In the genomic region with DNA sequence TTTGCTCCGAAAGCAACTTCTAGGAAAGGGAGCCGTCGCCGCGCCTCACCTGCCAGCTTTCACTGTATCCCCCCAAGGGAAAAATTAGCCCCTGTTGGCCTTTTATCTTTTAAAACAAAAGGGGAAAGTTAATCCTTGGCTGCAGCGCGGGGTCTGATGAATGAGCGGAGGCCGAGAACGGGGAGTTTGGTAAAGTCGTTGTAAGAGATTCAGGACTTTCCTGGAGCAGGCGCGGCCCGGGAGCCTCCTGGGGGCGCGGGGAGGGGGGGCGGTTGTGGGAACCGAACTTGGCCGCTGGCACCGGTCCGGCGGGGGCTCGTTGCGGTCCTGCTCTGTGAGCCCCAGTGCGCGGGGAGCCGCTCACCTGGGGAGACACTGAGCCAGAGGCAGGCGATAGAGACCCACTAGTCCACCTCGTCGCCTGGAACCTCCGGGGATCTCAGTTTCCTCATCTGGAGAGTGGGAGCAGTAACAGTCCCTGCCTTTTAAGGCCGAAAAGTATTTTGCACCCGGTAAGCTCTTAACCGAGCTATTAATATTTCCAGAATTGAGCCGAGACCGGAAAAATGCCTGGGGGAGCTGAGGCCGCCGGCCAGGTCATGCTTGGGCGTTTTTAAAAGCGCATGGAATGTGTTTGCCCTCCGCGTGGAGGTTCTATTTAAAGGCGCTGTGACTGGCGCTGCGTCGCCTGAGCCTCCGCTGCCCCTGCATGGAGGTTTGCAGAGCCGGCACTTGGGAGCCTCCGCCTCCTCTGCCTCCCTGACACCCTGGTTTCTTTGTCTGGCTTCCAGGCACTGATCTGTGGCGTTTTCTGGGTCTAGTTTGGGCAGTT, we compare ENCODE assay signal across 8 cellular contexts. TPM values are rescaled to one million over a fixed set of nuclear protein-coding genes. Genes with fewer than 3 reads are reported as not detected.
DNase-seq lines count a peak whose midpoint lies in the region; ATAC-seq and TF ChIP-seq lines count a peak whose summit lies in the region.

No MANE protein-coding gene starts in this region.

- no peak for ATAC-seq in CD4-positive, CD25-positive, alpha-beta regulatory T cell (ENCODE audit: low read depth in 2 of 2)
- no peak for ATAC-seq in gastroesophageal sphincter
- no peak for ATAC-seq in GM21737 (IDR thresholded peaks at IDR 0.05; ENCODE audit: unreplicated experiment)
- no peak for ATAC-seq in HG03565 (IDR thresholded peaks at IDR 0.05; ENCODE audit: unreplicated experiment)

- peaks cover 0 to 17% (median 5%) of the 10 kb centered on the region in 4 donors for H3K4me1 Mint-ChIP-seq in CD4-positive, CD25-positive, alpha-beta regulatory T cell

- peak overlapping the region; percentile 15 for H2AFZ ChIP-seq in osteoblast (ENCODE audit: low read length)

- H3K9me3 ChIP-seq in CD4-positive, CD25-positive, alpha-beta regulatory T cell (ENCODE audit: control insufficient read depth in 2 of 2, low read length in 2 of 2), result no peaks in the 10 kb centered on the region
- H3K9me3 ChIP-seq in SJCRH30 (replicated peaks), result no peaks in the 10 kb centered on the region
- H3K9me3 ChIP-seq in gastroesophageal sphincter, result no peaks in the 10 kb centered on the region
- no peaks in the 10 kb centered on the region for H3K9me3 ChIP-seq in osteoblast (ENCODE audit: low read depth, low read length)

- H3K27ac Mint-ChIP-seq in CD4-positive, CD25-positive, alpha-beta regulatory T cell, result no peak overlapping the region

- TF ChIP-seq CTCF in gastroesophageal sphincter (IDR thresholded peaks at IDR 0.05), result no peak
- no peak for TF ChIP-seq CTCF in osteoblast (IDR thresholded peaks at IDR 0.05; ENCODE audit: extremely low read depth, low read depth, low read length)

- TF ChIP-seq EP300 in gastroesophageal sphincter (IDR thresholded peaks at IDR 0.05), result no peak

- 0 to 15% methylated on average over 1 to 5 of the region's 50 CpGs for WGBS in gastroesophageal sphincter (ENCODE audit: low coverage in 1 of 2), 2 donors

- no peak overlapping the region for H3K27ac ChIP-seq in CD4-positive, CD25-positive, alpha-beta regulatory T cell (ENCODE audit: insufficient read depth, low read length, poor library complexity, severe bottlenecking)
- H3K27ac ChIP-seq in SJCRH30, result no peak overlapping the region
- H3K27ac ChIP-seq in gastroesophageal sphincter, result peak overlapping the region in 3 of 4 donors; percentile 78 to 85 (median 80)
- no peak overlapping the region for H3K27ac ChIP-seq in osteoblast (ENCODE audit: low read depth, low read length)

- H3K79me2 ChIP-seq in osteoblast (ENCODE audit: insufficient read depth, low read length), result no peaks in the 10 kb centered on the region

- H3K27me3 Mint-ChIP-seq in CD4-positive, CD25-positive, alpha-beta regulatory T cell, result peaks cover 59% of the 10 kb centered on the region

- peaks cover 0 to 4% (median 0%) of the 10 kb centered on the region in 7 donors for H3K9me3 Mint-ChIP-seq in CD4-positive, CD25-positive, alpha-beta regulatory T cell

- H3K27me3 ChIP-seq in CD4-positive, CD25-positive, alpha-beta regulatory T cell (ENCODE audit: control insufficient read depth, insufficient read depth, low read length), result peaks cover 9% of the 10 kb centered on the region
- H3K27me3 ChIP-seq in SJCRH30 (no peaks in the 10 kb centered on the region), gastroesophageal sphincter (peaks cover 62% of the 10 kb centered on the region), osteoblast (ENCODE audit: insufficient read depth, low read length) (peaks cover 67% of the 10 kb centered on the region)

- no peaks in the 10 kb centered on the region for H3K36me3 ChIP-seq in CD4-positive, CD25-positive, alpha-beta regulatory T cell (ENCODE audit: control insufficient read depth, insufficient read depth, low read length)
- H3K36me3 ChIP-seq in SJCRH30 (no peaks in the 10 kb centered on the region), gastroesophageal sphincter (no peaks in the 10 kb centered on the region), osteoblast (ENCODE audit: insufficient read depth, low read length) (no peaks in the 10 kb centered on the region)

- no peak overlapping the region for H3K4me3 ChIP-seq in CD4-positive, CD25-positive, alpha-beta regulatory T cell (ENCODE audit: low read depth, low read length)
- H3K4me3 ChIP-seq in SJCRH30 (peak overlapping the region; percentile 73), gastroesophageal sphincter (peak overlapping the region; percentile 42 to 68), osteoblast (ENCODE audit: insufficient read depth, low read length) (peak overlapping the region; percentile 25)

- peaks cover 21% of the 10 kb centered on the region for H3K4me1 ChIP-seq in CD4-positive, CD25-positive, alpha-beta regulatory T cell (ENCODE audit: control insufficient read depth, insufficient read depth, low read length, poor library complexity, severe bottlenecking)
- H3K4me1 ChIP-seq in SJCRH30, result peaks cover 2% of the 10 kb centered on the region; the same call in 1 of the 2 replicates
- peaks cover 0 to 34% (median 6%) of the 10 kb centered on the region in 3 donors for H3K4me1 ChIP-seq in gastroesophageal sphincter
- peaks cover 6% of the 10 kb centered on the region for H3K4me1 ChIP-seq in osteoblast (ENCODE audit: insufficient read depth, low read length)

- no peak for DNase-seq in CD4-positive, CD25-positive, alpha-beta regulatory T cell
- no peak for DNase-seq in SJCRH30
- peak; percentile 88 for DNase-seq in osteoblast (ENCODE audit: insufficient read length, low spot score, missing footprints)
- DNase-seq in NCI-H510A (lab: John Stamatoyannopoulos, UW), result no peak
- no peak for DNase-seq in middle frontal gyrus (ENCODE audit: extremely low spot score, low spot score)

- no peak for TF ChIP-seq POLR2A in gastroesophageal sphincter (IDR thresholded peaks at IDR 0.05)

- H3K4me2 ChIP-seq in osteoblast (ENCODE audit: insufficient read depth, low read length), result peak overlapping the region; percentile 62

- peak overlapping the region; percentile 43 to 80 (median 64) for H3K4me3 Mint-ChIP-seq in CD4-positive, CD25-positive, alpha-beta regulatory T cell

- H4K20me1 ChIP-seq in osteoblast (ENCODE audit: insufficient read depth, low read length), result no peaks in the 10 kb centered on the region

- no peaks in the 10 kb centered on the region for H3K36me3 Mint-ChIP-seq in CD4-positive, CD25-positive, alpha-beta regulatory T cell

RNA-seq across cellular contexts. Expression of gene EFHD1, which starts 1.1 kb away (rescaled TPM):
- 1.3 TPM for total RNA-seq in CD4-positive, CD25-positive, alpha-beta regulatory T cell
- polyA plus RNA-seq in CD4-positive, CD25-positive, alpha-beta regulatory T cell, result 1 to 10 TPM in 2 of 4 donors, under 1 TPM in 2; 0.52 to 1.3 (median 0.98) TPM
- total RNA-seq in SJCRH30 (2014; rRNA removed; shearing (Covaris generic)), result 18.7 and 20.7 TPM in 2 replicates
- total RNA-seq in gastroesophageal sphincter (10 to 100 TPM in 3 of 4 donors, 1 to 10 TPM in 1; 9.3 to 23.3 (median 17.5) TPM), osteoblast (2.4 and 3.6 TPM in 2 replicates)

Comparison
In these comparisons a context has a peak if more than half of its experiments do, and no peak if none do; other contexts are left out.
1. H3K27ac ChIP-seq: peak in gastroesophageal sphincter (3 of 4); none in CD4-positive, CD25-positive, alpha-beta regulatory T cell (single experiment), SJCRH30 (single experiment) and osteoblast (single experiment).